18 cellular contexts compared by ENCODE assay signal in genomic region chr1:207923121-207923520, GRCh38. TPM values are rescaled to one million over a fixed set of nuclear protein-coding genes. Genes with fewer than 3 reads are reported as not detected.
A peak's percentile ranks its signal among the peaks of the same experiment; 100 is the strongest.
DNase-seq lines count a peak whose midpoint lies in the region; ATAC-seq and TF ChIP-seq lines count a peak whose summit lies in the region.
"Had no signal": no experiment of that assay in that cellular context is flagged by ENCODE, and none has a peak within 500 bp of the region (broad histone marks: within the 10 kb centered on the region; RNA-seq: fewer than 3 reads in every experiment).

No MANE protein-coding gene starts in this region.

- H3K27me3 ChIP-seq in Loucy (ENCODE audit: insufficient read depth, low read length, poor library complexity, severe bottlenecking): no peaks in the 10 kb centered on the region
- no peaks in the 10 kb centered on the region for H3K27me3 ChIP-seq in ascending aorta
- no peaks in the 10 kb centered on the region for H3K27me3 ChIP-seq in lower lobe of right lung (ENCODE audit: low read depth)
- H3K27me3 ChIP-seq in stomach: no peaks in the 10 kb centered on the region

- H3K9ac ChIP-seq in Loucy (ENCODE audit: low read depth, low read length, poor library complexity, severe bottlenecking): peak overlapping the region; percentile 40

- TF ChIP-seq CTCF in Loucy (conservative IDR thresholded peaks at IDR 0.05; ENCODE audit: low read length) (no peak), ascending aorta (IDR thresholded peaks at IDR 0.05) (no peak), lower lobe of right lung (IDR thresholded peaks at IDR 0.05) (no peak), stomach (IDR thresholded peaks at IDR 0.05) (no peak)

- H3K27ac ChIP-seq in ascending aorta (peak overlapping the region; percentile 73 to 79), lower lobe of right lung (peak overlapping the region; percentile 77), stomach (peak overlapping the region in 4 of 5 donors; percentile 35 to 57 (median 41))

- intact Hi-C loops in ascending aorta (cut with DNase I): no loop called here
- intact Hi-C loops in lower lobe of right lung (cut with DNase I): no loop called here
- intact Hi-C loops in stomach (cut with DNase I; ENCODE audit: low total_unique reads): no loop called here

- TF ChIP-seq EP300 in stomach (IDR thresholded peaks at IDR 0.05): no peak

- peak overlapping the region; percentile 64 for H3K4me2 ChIP-seq in Loucy (ENCODE audit: low read depth, low read length, poor library complexity, severe bottlenecking)

- 57 to 76% (median 71%) methylated on average over 5 of the region's 5 CpGs for WGBS in stomach, 5 donors

- H3K9me2 ChIP-seq in Loucy (replicated peaks; ENCODE audit: low read depth, low read length): no peaks in the 10 kb centered on the region

- DNase-seq in ascending aorta (ENCODE audit: low spot score in 2 of 2) (no peak), lower lobe of right lung (no peak), stomach (no peak), NCI-H2227 treated with DMSO at 0.1 percent for 48 hours (lab: John Stamatoyannopoulos, UW) (no peak), RKO (ENCODE audit: low spot score) (no peak), GF-D8 (lab: John Stamatoyannopoulos, UW) (no peak), DMS153 treated with DMSO at 0.1 percent for 48 hours (lab: John Stamatoyannopoulos, UW; ENCODE audit: unreplicated experiment) (no peak)
- DNase-seq: activated CD8-positive, alpha-beta memory T cell treated with anti-CD3 and anti-CD28 coated beads for 24 hours; activated naive CD4-positive, alpha-beta T cell treated with anti-CD3 and anti-CD28 coated beads, Interleukin-2, amount 50 U/mL, for 16 hours; activated T-cell treated with anti-CD3 and anti-CD28 coated beads, Interleukin-2, amount 50 U/mL, for 48 hours; anterior cingulate cortex; cerebellar nuclear complex; effector memory CD8-positive, alpha-beta T cell; NCI-H526; nucleus accumbens had no signal

- ATAC-seq in lower lobe of right lung: no peak
- ATAC-seq: activated CD4-positive, CD25-positive, alpha-beta regulatory T cell treated with anti-CD3 and anti-CD28 coated beads, Interleukin-2, amount 50 U/mL, for 24 hours; effector memory CD8-positive, alpha-beta T cell; stimulated activated effector memory CD8-positive, alpha-beta T cell treated with anti-CD3 and anti-CD28 coated beads, Interleukin-12 subunit alpha, Interleukin-12 subunit beta, amount 100 ng/mL, for 72 hours had no signal

- H3K4me3 ChIP-seq in Loucy (ENCODE audit: low read length, poor library complexity, severe bottlenecking) (peak overlapping the region; percentile 31), ascending aorta (no peak overlapping the region), lower lobe of right lung (no peak overlapping the region), stomach (no peak overlapping the region)

- no peaks in the 10 kb centered on the region for H4K20me1 ChIP-seq in Loucy (ENCODE audit: insufficient read depth, low read length, poor library complexity, severe bottlenecking)

- no peaks in the 10 kb centered on the region for H3K9me3 ChIP-seq in Loucy (ENCODE audit: insufficient read depth, low read depth, low read length)
- H3K9me3 ChIP-seq in ascending aorta: no peaks in the 10 kb centered on the region
- no peaks in the 10 kb centered on the region for H3K9me3 ChIP-seq in lower lobe of right lung
- H3K9me3 ChIP-seq in stomach: no peaks in the 10 kb centered on the region

- no peaks in the 10 kb centered on the region for H3K79me2 ChIP-seq in Loucy (ENCODE audit: insufficient read depth, low read length)

- peaks cover 7% of the 10 kb centered on the region; the same call in 1 of the 2 replicates for H3F3A ChIP-seq in Loucy (ENCODE audit: low read depth)

- H3K36me3 ChIP-seq in Loucy (ENCODE audit: insufficient read depth, low read length): no peaks in the 10 kb centered on the region
- H3K36me3 ChIP-seq in ascending aorta: no peaks in the 10 kb centered on the region
- no peaks in the 10 kb centered on the region for H3K36me3 ChIP-seq in lower lobe of right lung
- H3K36me3 ChIP-seq in stomach: no peaks in the 10 kb centered on the region

- no peak for TF ChIP-seq POLR2A in stomach (IDR thresholded peaks at IDR 0.05)

- H2AFZ ChIP-seq in Loucy (ENCODE audit: low read length): no peak overlapping the region

- H3K4me1 ChIP-seq in Loucy (ENCODE audit: insufficient read depth, low read length, poor library complexity, severe bottlenecking) (peaks cover 46% of the 10 kb centered on the region), ascending aorta (peaks cover 16 to 40% of the 10 kb centered on the region in 2 donors), lower lobe of right lung (peaks cover 70% of the 10 kb centered on the region), stomach (peaks cover 5 to 45% (median 23%) of the 10 kb centered on the region in 4 donors)

RNA-seq across cellular contexts. Expression of gene CD34, which starts 12.2 kb away (rescaled TPM):
- total RNA-seq in ascending aorta (142 TPM), lower lobe of right lung (44.6 TPM), stomach (10 to 100 TPM in 4 of 5 donors, 1 to 10 TPM in 1; 9.4 to 31.2 (median 14.0) TPM)
- 1 to 10 TPM; 3.2 to 9.2 (median 6.9) TPM for polyA plus RNA-seq in stomach
